In genomic region chr15:49135342-49135857, GRCh38 we compare ENCODE assay signal across 11 cellular contexts. TPM values are rescaled to one million over a fixed set of nuclear protein-coding genes. Genes with fewer than 3 reads are reported as not detected.
A peak's percentile ranks its signal among the peaks of the same experiment; 100 is the strongest.
DNase-seq lines count a peak whose midpoint lies in the region; ATAC-seq and TF ChIP-seq lines count a peak whose summit lies in the region.
"Had no signal": no experiment of that assay in that cellular context is flagged by ENCODE, and none has a peak within 500 bp of the region (broad histone marks: within the 10 kb centered on the region; RNA-seq: fewer than 3 reads in every experiment).

No MANE protein-coding gene starts in this region.

- H3K4me3 Mint-ChIP-seq in CD8-positive, alpha-beta memory T cell, result no peak overlapping the region

- H3K9me3 Mint-ChIP-seq in CD8-positive, alpha-beta memory T cell, result no peaks in the 10 kb centered on the region

- ATAC-seq in GM19463 (IDR thresholded peaks at IDR 0.05; ENCODE audit: unreplicated experiment), result peak; percentile 64
- ATAC-seq in RWPE2 (ENCODE audit: low read depth), result no peak; the same call in 2 of the 3 replicates
- ATAC-seq in right lobe of liver, result no peak
- ATAC-seq: K562 had no signal

- 34% methylated on average over 2 of the region's 2 CpGs for WGBS in right lobe of liver (ENCODE audit: insufficient coverage, low coverage, low lambda C conversion rate, missing lambda C conversion rate)

- no peaks in the 10 kb centered on the region for H3K27me3 ChIP-seq in CD8-positive, alpha-beta memory T cell (ENCODE audit: insufficient read depth, low read length, poor library complexity, severe bottlenecking)
- H3K27me3 ChIP-seq in RWPE2 (ENCODE audit: insufficient read depth, poor library complexity, severe bottlenecking), result no peaks in the 10 kb centered on the region
- no peaks in the 10 kb centered on the region for H3K27me3 ChIP-seq in SJCRH30
- H3K27me3 ChIP-seq in right lobe of liver, result no peaks in the 10 kb centered on the region

- H3K36me3 ChIP-seq in CD8-positive, alpha-beta memory T cell (ENCODE audit: insufficient read depth, low read length), result peaks cover 38% of the 10 kb centered on the region
- H3K36me3 ChIP-seq in RWPE2 (ENCODE audit: low read depth) (peaks cover 98% of the 10 kb centered on the region), SJCRH30 (peaks cover 66% of the 10 kb centered on the region), right lobe of liver (peaks cover 0 to 81% (median 17%) of the 10 kb centered on the region in 4 donors)
- H3K36me3 ChIP-seq: prostate gland had no signal

- intact Hi-C loops in right lobe of liver (cut with DNase I), result no loop called here

- TF ChIP-seq POLR2A in right lobe of liver (IDR thresholded peaks at IDR 0.05), result no peak

- H3K9me3 ChIP-seq in CD8-positive, alpha-beta memory T cell (ENCODE audit: low read length), result no peaks in the 10 kb centered on the region
- H3K9me3 ChIP-seq in RWPE2 (ENCODE audit: severe bottlenecking) (no peaks in the 10 kb centered on the region), SJCRH30 (replicated peaks) (no peaks in the 10 kb centered on the region), right lobe of liver (no peaks in the 10 kb centered on the region)
- H3K9me3 ChIP-seq: prostate gland had no signal

- CTCF ChIA-PET in CD8-positive, alpha-beta memory T cell (lab: Charles Lee), result no interaction called here

- no peak for TF ChIP-seq CTCF in RWPE2 (IDR thresholded peaks at IDR 0.05; ENCODE audit: poor library complexity, severe bottlenecking)
- TF ChIP-seq CTCF in right lobe of liver (IDR thresholded peaks at IDR 0.05), result no peak

- H3K27ac ChIP-seq in CD8-positive, alpha-beta memory T cell (ENCODE audit: low read depth, low read length), result no peak overlapping the region
- H3K27ac ChIP-seq in RWPE2 (ENCODE audit: poor library complexity, severe bottlenecking) (peak overlapping the region; percentile 90), SJCRH30 (no peak overlapping the region), right lobe of liver (no peak overlapping the region)
- H3K27ac ChIP-seq: prostate gland had no signal

- POLR2A ChIA-PET in CD8-positive, alpha-beta memory T cell (lab: Charles Lee), result no interaction called here

- H3K27me3 Mint-ChIP-seq in CD8-positive, alpha-beta memory T cell, result no peaks in the 10 kb centered on the region

- no peak overlapping the region for H3K4me3 ChIP-seq in CD8-positive, alpha-beta memory T cell (ENCODE audit: low read length)
- H3K4me3 ChIP-seq in RWPE2 (ENCODE audit: severe bottlenecking) (no peak overlapping the region), SJCRH30 (no peak overlapping the region), right lobe of liver (no peak overlapping the region)
- H3K4me3 ChIP-seq: K562, prostate gland had no signal

- DNase-seq in CD8-positive, alpha-beta memory T cell, result no peak
- DNase-seq in RWPE2 (ENCODE audit: low spot score) (no peak), kidney glomerular epithelial cell (lab: John Stamatoyannopoulos, UW) (peak; percentile 50), RKO (ENCODE audit: low spot score) (no peak), NCI-H2196 (lab: John Stamatoyannopoulos, UW; ENCODE audit: unreplicated experiment) (no peak), SJCRH30 (no peak), right lobe of liver (no peak)
- DNase-seq: NCI-H187 had no signal

- peaks cover 14 to 20% (median 19%) of the 10 kb centered on the region in 3 donors for H3K4me1 Mint-ChIP-seq in CD8-positive, alpha-beta memory T cell

- peak overlapping the region in 5 of 8 donors; percentile 44 to 88 (median 54) for H3K27ac Mint-ChIP-seq in CD8-positive, alpha-beta memory T cell

- peaks cover 6 to 80% (median 24%) of the 10 kb centered on the region in 3 donors for H3K36me3 Mint-ChIP-seq in CD8-positive, alpha-beta memory T cell

- no peaks in the 10 kb centered on the region for H3K4me1 ChIP-seq in CD8-positive, alpha-beta memory T cell (ENCODE audit: insufficient read depth, low read length)
- peaks cover 28% of the 10 kb centered on the region for H3K4me1 ChIP-seq in RWPE2 (ENCODE audit: insufficient read depth, poor library complexity, severe bottlenecking)
- no peaks in the 10 kb centered on the region for H3K4me1 ChIP-seq in SJCRH30
- H3K4me1 ChIP-seq in right lobe of liver, result no peaks in the 10 kb centered on the region
- H3K4me1 ChIP-seq: prostate gland had no signal

RNA-seq across cellular contexts. Expression of gene COPS2, which starts 20.0 kb away (rescaled TPM):
- 100 to 1,000 TPM in 1 of 2 experiments, 10 to 100 TPM in 1; 94.5 to 101 TPM for total RNA-seq in CD8-positive, alpha-beta memory T cell
- 29.9 TPM for polyA plus RNA-seq in CD8-positive, alpha-beta memory T cell
- 85.8 and 103 TPM in 2 replicates for total RNA-seq in SJCRH30 (2014; rRNA removed; shearing (Covaris generic))
- 10 to 100 TPM; 23.1 to 38.9 (median 29.5) TPM for total RNA-seq in right lobe of liver

RNA-seq across cellular contexts. Expression of gene GALK2, which starts 34.6 kb away (rescaled TPM):
- total RNA-seq in CD8-positive, alpha-beta memory T cell, result 10 to 100 TPM; 26.2 to 28.0 TPM
- polyA plus RNA-seq in CD8-positive, alpha-beta memory T cell, result 21.3 TPM
- 17.9 and 19.1 TPM in 2 replicates for total RNA-seq in SJCRH30 (2014; rRNA removed; shearing (Covaris generic))
- total RNA-seq in right lobe of liver, result 10 to 100 TPM; 22.5 to 35.4 (median 29.4) TPM
